ENCODE assay signal across 8 cellular contexts in genomic region chr1:3454811-3455618, GRCh38. TPM values are rescaled to one million over a fixed set of nuclear protein-coding genes. Genes with fewer than 3 reads are reported as not detected.
A peak's percentile ranks its signal among the peaks of the same experiment; 100 is the strongest.
DNase-seq lines count a peak whose midpoint lies in the region; ATAC-seq lines count a peak whose summit lies in the region.

No MANE protein-coding gene starts in this region.

- H3K9me3 Mint-ChIP-seq in memory B cell: no peaks in the 10 kb centered on the region
- H3K9me3 Mint-ChIP-seq in activated T-helper 2 cell treated with anti-CD3 and anti-CD28 coated beads, Interferon-gamma antibody, Interleukin-2, Interleukin-4, amounts not matched to agents 10 μg/mL and 5 μg/mL and 100 μg/mL, durations not matched to agents 14 hours and 24 hours and 36 hours: no peaks in the 10 kb centered on the region

- intact Hi-C loops in activated T-helper 2 cell treated with anti-CD3 and anti-CD28 coated beads, Interferon-gamma antibody, Interleukin-2, Interleukin-4, amounts not matched to agents 10 μg/mL and 5 μg/mL and 100 μg/mL, durations not matched to agents 14 hours and 24 hours and 36 hours (cut with micrococcal nuclease): no loop called here

- ATAC-seq in memory B cell (ENCODE audit: low read depth): peak; percentile 8
- no peak for ATAC-seq in GM18498 (IDR thresholded peaks at IDR 0.05; ENCODE audit: unreplicated experiment)
- no peak for ATAC-seq in GM21717 (IDR thresholded peaks at IDR 0.05; ENCODE audit: unreplicated experiment)

- H3K27ac Mint-ChIP-seq in memory B cell: no peak overlapping the region
- H3K27ac Mint-ChIP-seq in activated T-helper 2 cell treated with anti-CD3 and anti-CD28 coated beads, Interferon-gamma antibody, Interleukin-2, Interleukin-4, amounts not matched to agents 10 μg/mL and 5 μg/mL and 100 μg/mL, durations not matched to agents 14 hours and 24 hours and 36 hours: no peak overlapping the region

- DNase-seq in CMK (ENCODE audit: low read depth): peak; percentile 81
- peak; percentile 48 for DNase-seq in LoVo (ENCODE audit: low spot score)
- peak; percentile 39 for DNase-seq in cerebellar cortex (ENCODE audit: low spot score)
- no peak for DNase-seq in memory B cell (ENCODE audit: low spot score in 2 of 2)
- DNase-seq in NK-92 treated with Interleukin-12 subunit alpha and Interleukin-12 subunit beta, amount 100 ng/mL, for 24 hours (lab: John Stamatoyannopoulos, UW): no peak
- DNase-seq in activated T-helper 2 cell treated with anti-CD3 and anti-CD28 coated beads, Interferon-gamma antibody, Interleukin-2, Interleukin-4, amounts not matched to agents 10 μg/mL and 5 μg/mL and 100 μg/mL, durations not matched to agents 14 hours and 24 hours and 36 hours (ENCODE audit: low spot score): no peak

- H3K36me3 Mint-ChIP-seq in memory B cell: no peaks in the 10 kb centered on the region
- no peaks in the 10 kb centered on the region for H3K36me3 Mint-ChIP-seq in activated T-helper 2 cell treated with anti-CD3 and anti-CD28 coated beads, Interferon-gamma antibody, Interleukin-2, Interleukin-4, amounts not matched to agents 10 μg/mL and 5 μg/mL and 100 μg/mL, durations not matched to agents 14 hours and 24 hours and 36 hours (ENCODE audit: low read depth)

- peaks cover 9% of the 10 kb centered on the region for H3K27me3 Mint-ChIP-seq in memory B cell
- peaks cover 11% of the 10 kb centered on the region for H3K27me3 Mint-ChIP-seq in activated T-helper 2 cell treated with anti-CD3 and anti-CD28 coated beads, Interferon-gamma antibody, Interleukin-2, Interleukin-4, amounts not matched to agents 10 μg/mL and 5 μg/mL and 100 μg/mL, durations not matched to agents 14 hours and 24 hours and 36 hours (ENCODE audit: low read depth)

- no peaks in the 10 kb centered on the region for H3K4me1 Mint-ChIP-seq in memory B cell
- no peaks in the 10 kb centered on the region for H3K4me1 Mint-ChIP-seq in activated T-helper 2 cell treated with anti-CD3 and anti-CD28 coated beads, Interferon-gamma antibody, Interleukin-2, Interleukin-4, amounts not matched to agents 10 μg/mL and 5 μg/mL and 100 μg/mL, durations not matched to agents 14 hours and 24 hours and 36 hours (ENCODE audit: low read depth)

- peak overlapping the region; percentile 71 for H3K4me3 Mint-ChIP-seq in memory B cell
- H3K4me3 Mint-ChIP-seq in activated T-helper 2 cell treated with anti-CD3 and anti-CD28 coated beads, Interferon-gamma antibody, Interleukin-2, Interleukin-4, amounts not matched to agents 10 μg/mL and 5 μg/mL and 100 μg/mL, durations not matched to agents 14 hours and 24 hours and 36 hours (ENCODE audit: low read depth): no peak overlapping the region

RNA-seq across cellular contexts. Expression of gene ARHGEF16, which starts 0.6 kb away (rescaled TPM):
- total RNA-seq in activated T-helper 2 cell treated with anti-CD3 and anti-CD28 coated beads, Interferon-gamma antibody, Interleukin-2, Interleukin-4, amounts not matched to agents 10 μg/mL and 5 μg/mL and 100 μg/mL, durations not matched to agents 14 hours and 24 hours and 36 hours: not detected in 2 replicates

Comparison
In these comparisons a context has a peak if more than half of its experiments do, and no peak if none do; other contexts are left out.
1. DNase-seq: peak in CMK (single experiment), LoVo (single experiment) and cerebellar cortex (single experiment); none in memory B cell (0 of 2), NK-92 treated with Interleukin-12 subunit alpha and Interleukin-12 subunit beta, amount 100 ng/mL, for 24 hours (single experiment) and activated T-helper 2 cell treated with anti-CD3 and anti-CD28 coated beads, Interferon-gamma antibody, Interleukin-2, Interleukin-4, amounts not matched to agents 10 μg/mL and 5 μg/mL and 100 μg/mL, durations not matched to agents 14 hours and 24 hours and 36 hours (single experiment).